Comparison of ENCODE assay signal across 1 cellular context in genomic region chr3:197495999-197496745, GRCh38.
TF ChIP-seq lines count a peak whose summit lies in the region.

No MANE protein-coding gene starts in this region.

TF ChIP-seq in GM12878, 131 proteins besides CTCF, POLR2A, EP300 and RAD21 (continued from another document):
- no peak for TF ChIP-seq E4F1 (IDR thresholded peaks at IDR 0.05; ENCODE audit: borderline replicate concordance, partially characterized antibody)
- TF ChIP-seq BCL11A (IDR thresholded peaks at IDR 0.05; ENCODE audit: low read depth, low read length), result no peak
- no peak for TF ChIP-seq NR2F1 (conservative IDR thresholded peaks at IDR 0.05)
- no peak for TF ChIP-seq NFXL1 (IDR thresholded peaks at IDR 0.05; ENCODE audit: borderline replicate concordance)
